27 cellular contexts compared by ENCODE assay signal in the genomic region with DNA sequence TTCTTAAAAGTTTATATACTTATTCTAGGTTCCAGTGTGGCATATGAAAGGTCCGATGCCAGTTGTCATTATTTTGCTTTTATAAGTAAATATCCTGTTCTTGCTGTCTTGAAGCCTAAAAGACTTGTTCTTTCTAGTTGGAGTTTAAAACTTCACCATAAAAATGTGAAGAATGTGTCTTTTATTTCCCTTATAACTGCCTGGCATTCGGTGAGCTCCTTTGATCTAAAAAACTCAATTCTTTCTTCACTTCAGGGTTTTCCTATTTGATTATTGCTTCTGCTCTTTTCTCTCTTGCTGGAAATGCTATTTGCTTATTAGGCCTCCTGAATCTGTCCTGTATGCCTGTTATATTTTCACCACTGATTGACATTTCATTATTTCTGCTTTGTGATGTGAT. TPM values are rescaled to one million over a fixed set of nuclear protein-coding genes. Genes with fewer than 3 reads are reported as not detected.
"Had no signal": no experiment of that assay in that cellular context is flagged by ENCODE, and none has a peak within 500 bp of the region (broad histone marks: within the 10 kb centered on the region; RNA-seq: fewer than 3 reads in every experiment).

No MANE protein-coding gene starts in this region.

- H3K4me1 ChIP-seq: Peyer's patch had no signal

- ATAC-seq: activated CD8-positive, alpha-beta T cell treated with anti-CD3 and anti-CD28 coated beads for 36 hours; activated T-cell treated with anti-CD3 and anti-CD28 coated beads, Interleukin-2, amount 50 U/mL, for 72 hours; SK-N-SH treated with all-trans-retinoic acid at 6 μM for 48 hours had no signal

- H3K4me1 Mint-ChIP-seq: activated B cell treated with CpG ODN at 0.5 μM for 24 hours had no signal

- H3K9me3 Mint-ChIP-seq: activated CD8-positive, alpha-beta T cell treated with anti-CD3 and anti-CD28 coated beads for 36 hours; activated naive CD8-positive, alpha-beta T cell treated with anti-CD3 and anti-CD28 coated beads, Interleukin-2, amount 10 ng/mL, durations not matched to agents 7 days and 5 days; activated T-cell treated with anti-CD3 and anti-CD28 coated beads, Interleukin-2, amount 50 U/mL, for 72 hours; activated T-helper 2 cell treated with anti-CD3 and anti-CD28 coated beads, Interferon-gamma antibody, Interleukin-2, Interleukin-4, amounts not matched to agents 10 μg/mL and 5 μg/mL and 100 μg/mL, durations not matched to agents 14 hours and 24 hours and 36 hours had no signal

- H3K4me3 ChIP-seq: ascending aorta, cardiac muscle cell, Peyer's patch, SJCRH30 had no signal

- H3K9me3 ChIP-seq: ascending aorta, Peyer's patch, SJCRH30 had no signal

- H3K27ac Mint-ChIP-seq: activated B cell treated with CpG ODN at 0.5 μM for 24 hours; activated CD8-positive, alpha-beta T cell treated with anti-CD3 and anti-CD28 coated beads for 36 hours; activated naive CD8-positive, alpha-beta T cell treated with anti-CD3 and anti-CD28 coated beads, Interleukin-2, amount 10 ng/mL, durations not matched to agents 7 days and 5 days; activated T-cell treated with anti-CD3 and anti-CD28 coated beads, Interleukin-2, amount 50 U/mL, for 72 hours; activated T-helper 2 cell treated with anti-CD3 and anti-CD28 coated beads, Interferon-gamma antibody, Interleukin-2, Interleukin-4, amounts not matched to agents 10 μg/mL and 5 μg/mL and 100 μg/mL, durations not matched to agents 14 hours and 24 hours and 36 hours had no signal

- H3K27me3 Mint-ChIP-seq: activated B cell treated with CpG ODN at 0.5 μM for 24 hours; activated CD8-positive, alpha-beta T cell treated with anti-CD3 and anti-CD28 coated beads for 36 hours; activated naive CD8-positive, alpha-beta T cell treated with anti-CD3 and anti-CD28 coated beads, Interleukin-2, amount 10 ng/mL, durations not matched to agents 7 days and 5 days had no signal

- H3K27ac ChIP-seq: brain microvascular endothelial cell, cardiac muscle cell, Peyer's patch, RWPE1, SJCRH30 had no signal

- H3K36me3 Mint-ChIP-seq: activated naive CD8-positive, alpha-beta T cell treated with anti-CD3 and anti-CD28 coated beads, Interleukin-2, amount 10 ng/mL, durations not matched to agents 7 days and 5 days had no signal

- H3K27me3 ChIP-seq: ascending aorta, brain microvascular endothelial cell, cardiac muscle cell, Peyer's patch, SJCRH30 had no signal

- DNase-seq: activated B cell treated with CpG ODN at 0.5 μM for 24 hours; activated CD8-positive, alpha-beta memory T cell treated with anti-CD3 and anti-CD28 coated beads, Interleukin-2, amount 50 U/mL, for 4 hours; activated CD8-positive, alpha-beta T cell treated with anti-CD3 and anti-CD28 coated beads for 36 hours; activated gamma-delta T cell treated with Interleukin-2 at 50 U/mL for 16 hours; activated naive CD4-positive, alpha-beta T cell treated with anti-CD3 and anti-CD28 coated beads, Interleukin-2, amount 50 U/mL, for 16 hours; activated naive CD8-positive, alpha-beta T cell treated with anti-CD3 and anti-CD28 coated beads, Interleukin-2, amount 10 ng/mL, durations not matched to agents 7 days and 5 days; activated T-cell treated with anti-CD3 and anti-CD28 coated beads, Interleukin-2, amount 50 U/mL, for 72 hours; brain microvascular endothelial cell; KG1; NCI-H1048; NCI-H146; NCI-H187 treated with DMSO at 0.1 percent for 48 hours; NCI-H2081 treated with DMSO at 0.1 percent for 48 hours; NCI-H446; NCI-H524; Peyer's patch; Right ventricle myocardium superior; SJCRH30; SW 1271 had no signal

- H3K4me3 Mint-ChIP-seq: activated B cell treated with CpG ODN at 0.5 μM for 24 hours; activated CD8-positive, alpha-beta T cell treated with anti-CD3 and anti-CD28 coated beads for 36 hours; activated naive CD8-positive, alpha-beta T cell treated with anti-CD3 and anti-CD28 coated beads, Interleukin-2, amount 10 ng/mL, durations not matched to agents 7 days and 5 days; activated T-cell treated with anti-CD3 and anti-CD28 coated beads, Interleukin-2, amount 50 U/mL, for 72 hours had no signal

- H3K36me3 ChIP-seq: ascending aorta, brain microvascular endothelial cell, cardiac muscle cell, Peyer's patch, SJCRH30 had no signal

RNA-seq across cellular contexts. Expression of a gene that starts 51.6 kb away (rescaled TPM):
- total RNA-seq: activated B cell treated with CpG ODN at 0.5 μM for 24 hours; activated CD8-positive, alpha-beta T cell treated with anti-CD3 and anti-CD28 coated beads for 36 hours; activated naive CD8-positive, alpha-beta T cell treated with anti-CD3 and anti-CD28 coated beads, Interleukin-2, amount 10 ng/mL, durations not matched to agents 7 days and 5 days; activated T-cell treated with anti-CD3 and anti-CD28 coated beads, Interleukin-2, amount 50 U/mL, for 72 hours; activated T-helper 2 cell treated with anti-CD3 and anti-CD28 coated beads, Interferon-gamma antibody, Interleukin-2, Interleukin-4, amounts not matched to agents 10 μg/mL and 5 μg/mL and 100 μg/mL, durations not matched to agents 14 hours and 24 hours and 36 hours; ascending aorta; cardiac muscle cell; LHCN-M2; M059J; Peyer's patch; Right ventricle myocardium superior; T-helper 1 cell treated with Interleukin-12 subunit alpha and Interleukin-12 subunit beta and Interleukin-4 antibody, amounts not matched to agents 30 ng/mL and 1 ng/mL, for 36 hours had no signal
- polyA plus RNA-seq: cardiac muscle cell had no signal
